ENCODE assay signal across 25 cellular contexts in genomic region chr1:94676686-94677085, GRCh38.
DNase-seq lines count a peak whose midpoint lies in the region; TF ChIP-seq lines count a peak whose summit lies in the region.
"Had no signal": no experiment of that assay in that cellular context is flagged by ENCODE, and none has a peak within 500 bp of the region (broad histone marks: within the 10 kb centered on the region; RNA-seq: fewer than 3 reads in every experiment).

No MANE protein-coding gene starts in this region.

- H3K4me1 Mint-ChIP-seq in mesothelial cell of epicardium = peaks cover 24% of the 10 kb centered on the region
- H3K4me1 Mint-ChIP-seq: activated B cell treated with CpG ODN at 0.5 μM for 24 hours; activated CD4-positive, alpha-beta memory T cell treated with anti-CD3 and anti-CD28 coated beads, Interleukin-2, amount 10 ng/mL, durations not matched to agents 7 days and 5 days had no signal

- H3K9me3 Mint-ChIP-seq in mesothelial cell of epicardium = peaks cover 4% of the 10 kb centered on the region
- H3K9me3 Mint-ChIP-seq: activated B cell treated with CpG ODN at 0.5 μM for 24 hours; activated CD4-positive, alpha-beta memory T cell treated with anti-CD3 and anti-CD28 coated beads, Interleukin-2, amount 10 ng/mL, durations not matched to agents 7 days and 5 days; nephron progenitor cell had no signal

- 29 to 63% (median 39%) methylated on average over 3 to 6 of the region's 6 CpGs for WGBS in stomach, 5 donors

- H3K27ac ChIP-seq in WERI-Rb-1 = no peak overlapping the region
- peak overlapping the region; percentile 50 to 86 (median 81) for H3K27ac ChIP-seq in stomach
- H3K27ac ChIP-seq: cardiac muscle cell, foreskin keratinocyte, upper lobe of right lung had no signal

- no peak overlapping the region for H3K4me3 ChIP-seq in WERI-Rb-1 (ENCODE audit: low read depth, low read length)
- H3K4me3 ChIP-seq in stomach = no peak overlapping the region
- H3K4me3 ChIP-seq: cardiac muscle cell, HAP-1, upper lobe of right lung had no signal

- no peak overlapping the region for H3K4me3 Mint-ChIP-seq in mesothelial cell of epicardium
- H3K4me3 Mint-ChIP-seq: activated B cell treated with CpG ODN at 0.5 μM for 24 hours; activated CD4-positive, alpha-beta memory T cell treated with anti-CD3 and anti-CD28 coated beads, Interleukin-2, amount 10 ng/mL, durations not matched to agents 7 days and 5 days; nephron progenitor cell had no signal

- H3K27me3 ChIP-seq in WERI-Rb-1 (ENCODE audit: insufficient read depth, low read depth, severe bottlenecking) (no peaks in the 10 kb centered on the region), stomach (no peaks in the 10 kb centered on the region)
- H3K27me3 ChIP-seq: cardiac muscle cell, foreskin keratinocyte, upper lobe of right lung had no signal

- DNase-seq in NCI-H2107 treated with DMSO at 0.1 percent for 48 hours (lab: John Stamatoyannopoulos, UW; ENCODE audit: unreplicated experiment) (peak; percentile 9), NCI-H2107 (lab: John Stamatoyannopoulos, UW) (no peak), WERI-Rb-1 (peak; percentile 38), mesothelial cell of epicardium (ENCODE audit: low spot score in 2 of 2, unreplicated experiment in 2 of 2) (no peak), stomach (peak; percentile 78), inferior parietal cortex (ENCODE audit: extremely low spot score) (no peak), NCI-H2081 treated with DMSO at 0.1 percent for 48 hours (lab: John Stamatoyannopoulos, UW) (no peak)
- DNase-seq in activated CD4-positive, alpha-beta T cell treated with anti-CD3 and anti-CD28 coated beads, Interleukin-2, amount 50 U/mL, for 4 hours = no peak
- DNase-seq: activated B cell treated with CpG ODN at 0.5 μM for 24 hours; activated CD4-positive, alpha-beta memory T cell treated with anti-CD3 and anti-CD28 coated beads, Interleukin-2, amount 10 ng/mL, durations not matched to agents 7 days and 5 days; activated naive CD4-positive, alpha-beta T cell treated with Interleukin-2 at 50 U/mL for 16 hours; amygdala; COR-L47; dermis blood vessel endothelial cell; foreskin keratinocyte; hippocampal formation; islet precursor cell; NCI-H1048; nephron progenitor cell; RPMI8226; SK-N-SH; stimulated activated CD4-positive, alpha-beta T cell treated with anti-CD3 and anti-CD28 coated beads, Interleukin-4, amount 100 ng/mL, for 24 hours; upper lobe of right lung had no signal

- H3K9me3 ChIP-seq in WERI-Rb-1 (ENCODE audit: severe bottlenecking) (no peaks in the 10 kb centered on the region), stomach (no peaks in the 10 kb centered on the region)
- H3K9me3 ChIP-seq: HAP-1, SK-N-SH, upper lobe of right lung had no signal

- H3K4me1 ChIP-seq in stomach = peaks cover 6 to 23% (median 15%) of the 10 kb centered on the region in 4 donors
- H3K4me1 ChIP-seq: foreskin keratinocyte, HAP-1, upper lobe of right lung had no signal

- H3K27me3 Mint-ChIP-seq in mesothelial cell of epicardium (ENCODE audit: low read depth) = no peaks in the 10 kb centered on the region

- H3K27ac Mint-ChIP-seq in mesothelial cell of epicardium = peak overlapping the region; percentile 86
- H3K27ac Mint-ChIP-seq: activated B cell treated with CpG ODN at 0.5 μM for 24 hours; activated CD4-positive, alpha-beta memory T cell treated with anti-CD3 and anti-CD28 coated beads, Interleukin-2, amount 10 ng/mL, durations not matched to agents 7 days and 5 days; nephron progenitor cell had no signal

- H3K36me3 ChIP-seq in WERI-Rb-1 (no peaks in the 10 kb centered on the region), stomach (no peaks in the 10 kb centered on the region)
- H3K36me3 ChIP-seq: cardiac muscle cell, HAP-1, upper lobe of right lung had no signal

- TF ChIP-seq POLR2A in stomach (IDR thresholded peaks at IDR 0.05) = no peak

- intact Hi-C loops in stomach (cut with DNase I; ENCODE audit: low total_unique reads) = no loop called here

- H3K36me3 Mint-ChIP-seq in mesothelial cell of epicardium = peaks cover 5% of the 10 kb centered on the region

- TF ChIP-seq EP300 in stomach (IDR thresholded peaks at IDR 0.05) = no peak

- no peak for TF ChIP-seq CTCF in WERI-Rb-1 (IDR thresholded peaks at IDR 0.05; ENCODE audit: low read depth, low read length)
- no peak for TF ChIP-seq CTCF in mesothelial cell of epicardium (IDR thresholded peaks at IDR 0.05; ENCODE audit: unreplicated experiment)
- no peak for TF ChIP-seq CTCF in stomach (IDR thresholded peaks at IDR 0.05)

Comparison
In these comparisons a context has a peak if more than half of its experiments do, and no peak if none do; other contexts are left out.
1. DNase-seq: peak in NCI-H2107 treated with DMSO at 0.1 percent for 48 hours (single experiment), WERI-Rb-1 (single experiment) and stomach (single experiment); none in NCI-H2107 (single experiment), mesothelial cell of epicardium (0 of 2), activated CD4-positive, alpha-beta T cell treated with anti-CD3 and anti-CD28 coated beads, Interleukin-2, amount 50 U/mL, for 4 hours (0 of 2), inferior parietal cortex (single experiment) and NCI-H2081 treated with DMSO at 0.1 percent for 48 hours (single experiment).